ENCODE assay signal across 9 cellular contexts in genomic region chr10:97210576-97210975, GRCh38. TPM values are rescaled to one million over a fixed set of nuclear protein-coding genes. Genes with fewer than 3 reads are reported as not detected.
DNase-seq lines count a peak whose midpoint lies in the region; ATAC-seq and TF ChIP-seq lines count a peak whose summit lies in the region.
"Had no signal": no experiment of that assay in that cellular context is flagged by ENCODE, and none has a peak within 500 bp of the region (broad histone marks: within the 10 kb centered on the region; RNA-seq: fewer than 3 reads in every experiment).

No MANE protein-coding gene starts in this region.

- H3K9me3 Mint-ChIP-seq in activated naive CD8-positive, alpha-beta T cell treated with anti-CD3 and anti-CD28 coated beads for 36 hours = no peaks in the 10 kb centered on the region

- DNase-seq in G401 (ENCODE audit: low spot score) (peak; percentile 80), LNCaP clone FGC (ENCODE audit: low read depth) (peak; percentile 22), heart right ventricle (peak; percentile 53 to 61), renal cortical epithelial cell (ENCODE audit: low read depth) (peak; percentile 61)
- DNase-seq in activated naive CD8-positive, alpha-beta T cell treated with anti-CD3 and anti-CD28 coated beads for 36 hours = peak; percentile 58

- intact Hi-C loops in heart right ventricle (cut with DNase I) = loop anchor here (1.0 to 2.0 kb wide), 4 partner anchors 136 to 173 kb away; no protein-coding TSS in a partner anchor

- H3K36me3 ChIP-seq in SU-DHL-6 (ENCODE audit: low read length) = no peaks in the 10 kb centered on the region
- no peaks in the 10 kb centered on the region for H3K36me3 ChIP-seq in heart right ventricle

- H3K27me3 ChIP-seq in SU-DHL-6 (ENCODE audit: low read length) (no peaks in the 10 kb centered on the region), heart right ventricle (peaks cover 0 to 23% (median 0%) of the 10 kb centered on the region in 7 donors)

- H3K4me3 ChIP-seq in LNCaP clone FGC (ENCODE audit: low read depth, low read length) (no peak overlapping the region), SU-DHL-6 (ENCODE audit: insufficient read depth, low read length, poor library complexity, severe bottlenecking) (no peak overlapping the region), heart right ventricle (no peak overlapping the region)

- in situ Hi-C loops in G401 (cut with HindIII; ENCODE audit: low sequenced_read_pairs) = no loop called here

- no peak overlapping the region for H3K9ac ChIP-seq in SU-DHL-6 (ENCODE audit: low read length)

- no peaks in the 10 kb centered on the region for H3F3A ChIP-seq in SU-DHL-6 (ENCODE audit: insufficient read depth)

- H2AFZ ChIP-seq in SU-DHL-6 (ENCODE audit: low read depth, low read length, severe bottlenecking) = no peak overlapping the region

- H4K20me1 ChIP-seq in SU-DHL-6 (ENCODE audit: low read depth, low read length) = no peaks in the 10 kb centered on the region

- TF ChIP-seq CTCF in LNCaP clone FGC (IDR thresholded peaks at IDR 0.05; ENCODE audit: control insufficient read depth, extremely low read depth, insufficient read depth) = peak; percentile 94
- TF ChIP-seq CTCF in SU-DHL-6 (IDR thresholded peaks at IDR 0.05; ENCODE audit: insufficient read depth, low read length, poor library complexity, severe bottlenecking) = peak; percentile 91
- peak; percentile 87 to 99 (median 97) for TF ChIP-seq CTCF in heart right ventricle (IDR thresholded peaks at IDR 0.05)

- H3K9me3 ChIP-seq in SU-DHL-6 (ENCODE audit: insufficient read depth, low read length) (no peaks in the 10 kb centered on the region), heart right ventricle (no peaks in the 10 kb centered on the region)

- no peaks in the 10 kb centered on the region for H3K9me2 ChIP-seq in SU-DHL-6 (replicated peaks; ENCODE audit: insufficient read depth, low read length)

- no peaks in the 10 kb centered on the region for H3K79me2 ChIP-seq in SU-DHL-6 (ENCODE audit: insufficient read depth, low read length)

- peak; percentile 51 to 75 (median 64) for ATAC-seq in heart right ventricle
- no peak for ATAC-seq in HG03469 (IDR thresholded peaks at IDR 0.05; ENCODE audit: unreplicated experiment)
- no peak for ATAC-seq in GM19467 (IDR thresholded peaks at IDR 0.05; ENCODE audit: unreplicated experiment)

- H3K36me3 Mint-ChIP-seq in activated naive CD8-positive, alpha-beta T cell treated with anti-CD3 and anti-CD28 coated beads for 36 hours = no peaks in the 10 kb centered on the region

- H3K4me2 ChIP-seq in SU-DHL-6 (ENCODE audit: low read depth, low read length, poor library complexity, severe bottlenecking) = no peak overlapping the region

- H3K27me3 Mint-ChIP-seq in activated naive CD8-positive, alpha-beta T cell treated with anti-CD3 and anti-CD28 coated beads for 36 hours = peaks cover 7% of the 10 kb centered on the region

- H3K4me1 ChIP-seq in heart right ventricle = no peaks in the 10 kb centered on the region

- H3K27ac ChIP-seq in SU-DHL-6 (ENCODE audit: low read depth, low read length) = no peak overlapping the region
- no peak overlapping the region for H3K27ac ChIP-seq in heart right ventricle
- H3K27ac ChIP-seq: epithelial cell of prostate had no signal

- no peaks in the 10 kb centered on the region for H3K4me1 Mint-ChIP-seq in activated naive CD8-positive, alpha-beta T cell treated with anti-CD3 and anti-CD28 coated beads for 36 hours

- H3K27ac Mint-ChIP-seq in activated naive CD8-positive, alpha-beta T cell treated with anti-CD3 and anti-CD28 coated beads for 36 hours = no peak overlapping the region

- WGBS in heart right ventricle, 2 donors = 10 to 13% methylated on average over 8 of the region's 8 CpGs

- no peak overlapping the region for H3K4me3 Mint-ChIP-seq in activated naive CD8-positive, alpha-beta T cell treated with anti-CD3 and anti-CD28 coated beads for 36 hours

RNA-seq across cellular contexts. Expression of gene SLIT1, which starts 24.8 kb away (rescaled TPM):
- total RNA-seq in G401 (2014; rRNA removed; shearing (Covaris generic)) = 0.06 and 0.20 TPM in 2 replicates
- total RNA-seq in activated naive CD8-positive, alpha-beta T cell treated with anti-CD3 and anti-CD28 coated beads for 36 hours = under 1 TPM; 0.08 to 0.27 TPM
- under 1 TPM in 9 of 10 donors, not detected in 1; 0.04 to 0.31 (median 0.13) TPM for total RNA-seq in heart right ventricle
- polyA plus RNA-seq in heart right ventricle = under 1 TPM; 0.07 TPM
- under 0.01 TPM in 1 of 2 replicates, not detected in the other for total RNA-seq in renal cortical epithelial cell

Comparison
In these comparisons a context has a peak if more than half of its experiments do, and no peak if none do; other contexts are left out.
1. DNase-seq: peak in every context shown above with its lines; median percentile 80 in G401; 61 in renal cortical epithelial cell; 58 in activated naive CD8-positive, alpha-beta T cell treated with anti-CD3 and anti-CD28 coated beads for 36 hours; 57 in heart right ventricle; 22 in LNCaP clone FGC.
2. ATAC-seq: peak in heart right ventricle (8 of 8); none in HG03469 (single experiment) and GM19467 (single experiment).
3. Peak in every context shown above with its lines, with median percentiles within 50 percentile points of each other: CTCF ChIP-seq.